2 cellular contexts compared by ENCODE assay signal in the genomic region with DNA sequence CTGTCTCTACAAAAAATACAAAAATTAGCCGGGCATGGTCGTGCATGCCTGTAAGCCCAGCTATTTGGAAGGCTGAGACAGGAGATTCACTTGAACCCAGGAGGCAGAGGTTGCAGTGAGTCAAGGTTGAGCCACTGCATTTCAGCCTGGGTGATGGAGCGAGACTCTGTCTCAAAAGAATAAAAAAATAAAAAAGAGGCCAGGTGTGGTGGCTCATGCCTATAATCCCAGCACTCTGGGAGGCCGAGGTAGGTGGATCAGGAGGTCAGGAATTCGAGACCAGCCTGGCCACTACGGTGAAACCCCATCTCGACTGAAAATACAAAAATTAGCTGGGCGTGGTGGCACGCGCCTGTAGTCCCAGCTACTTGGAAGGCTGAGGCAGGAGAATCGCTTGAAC. TPM values are rescaled to one million over a fixed set of nuclear protein-coding genes. Genes with fewer than 3 reads are reported as not detected.
"Had no signal": no experiment of that assay in that cellular context is flagged by ENCODE, and none has a peak within 500 bp of the region (broad histone marks: within the 10 kb centered on the region; RNA-seq: fewer than 3 reads in every experiment).

No MANE protein-coding gene starts in this region.

RNA-seq across cellular contexts. Expression of a gene that starts 56.1 kb away (rescaled TPM):
- total RNA-seq: myocyte had no signal
- polyA plus RNA-seq: neural cell had no signal
